Comparison of ENCODE assay signal across 8 cellular contexts in genomic region chr7:133853706-133854276, GRCh38.
DNase-seq lines count a peak whose midpoint lies in the region; ATAC-seq, FAIRE-seq and TF ChIP-seq lines count a peak whose summit lies in the region.

No MANE protein-coding gene starts in this region.

- H3K4me3 ChIP-seq in OCI-LY1 (ENCODE audit: low read depth, low read length, poor library complexity, severe bottlenecking): no peak overlapping the region
- no peak overlapping the region for H3K4me3 ChIP-seq in naive thymus-derived CD4-positive, alpha-beta T cell (ENCODE audit: low read length)

- no peaks in the 10 kb centered on the region for H3K36me3 ChIP-seq in OCI-LY1 (ENCODE audit: insufficient read depth, low read length)
- no peaks in the 10 kb centered on the region for H3K36me3 ChIP-seq in naive thymus-derived CD4-positive, alpha-beta T cell (ENCODE audit: control insufficient read depth in 2 of 3, insufficient read depth in 3 of 3, low read length in 3 of 3)

- H2AFZ ChIP-seq in OCI-LY1 (ENCODE audit: low read length): no peak overlapping the region

- H3K79me2 ChIP-seq in OCI-LY1 (ENCODE audit: insufficient read depth, low read length): no peaks in the 10 kb centered on the region

- H3K36me3 Mint-ChIP-seq in chondrocyte (ENCODE audit: low read depth): no peaks in the 10 kb centered on the region
- H3K36me3 Mint-ChIP-seq in naive thymus-derived CD4-positive, alpha-beta T cell: peaks cover 0 to 20% (median 1%) of the 10 kb centered on the region in 5 donors

- H3K4me1 Mint-ChIP-seq in chondrocyte (ENCODE audit: low read depth): peaks cover 32% of the 10 kb centered on the region
- H3K4me1 Mint-ChIP-seq in naive thymus-derived CD4-positive, alpha-beta T cell: peaks cover 0 to 9% (median 0%) of the 10 kb centered on the region in 7 donors

- peaks cover 19% of the 10 kb centered on the region for H3K4me1 ChIP-seq in OCI-LY1 (ENCODE audit: insufficient read depth, low read length, severe bottlenecking)
- H3K4me1 ChIP-seq in naive thymus-derived CD4-positive, alpha-beta T cell (ENCODE audit: control insufficient read depth in 2 of 2, insufficient read depth in 2 of 2, low read length in 2 of 2): no peaks in the 10 kb centered on the region

- DNase-seq in D721Med (ENCODE audit: insufficient read length, low spot score) (no peak), HPDE6-E6E7 (ENCODE audit: extremely low spot score) (peak; percentile 75), chondrocyte (ENCODE audit: low spot score) (no peak), GM19238 (ENCODE audit: insufficient read length, low spot score) (no peak)
- peak in 4 of 9 donors; percentile 1 to 19 (median 9) for DNase-seq in naive thymus-derived CD4-positive, alpha-beta T cell

- H3F3A ChIP-seq in OCI-LY1 (ENCODE audit: insufficient read depth, low read length): no peaks in the 10 kb centered on the region

- TF ChIP-seq CTCF in D721Med (IDR thresholded peaks at IDR 0.05; ENCODE audit: insufficient read depth, missing control alignments): peak; percentile 45
- peak; percentile 98 for TF ChIP-seq CTCF in OCI-LY1 (IDR thresholded peaks at IDR 0.05; ENCODE audit: low read length)
- TF ChIP-seq CTCF in chondrocyte (IDR thresholded peaks at IDR 0.05): peak; percentile 77

- POLR2A ChIA-PET in naive thymus-derived CD4-positive, alpha-beta T cell (lab: Charles Lee): interaction anchor here (0.6 kb wide), 1 partner anchor 719 kb away, joined by 3 read pairs; no protein-coding TSS in a partner anchor

- H3K27ac ChIP-seq in OCI-LY1 (ENCODE audit: low read depth, low read length, poor library complexity, severe bottlenecking): peak overlapping the region; percentile 6
- no peak overlapping the region for H3K27ac ChIP-seq in naive thymus-derived CD4-positive, alpha-beta T cell (ENCODE audit: low read depth, low read length)

- intact Hi-C loops in naive thymus-derived CD4-positive, alpha-beta T cell (cut with micrococcal nuclease): no loop called here

- H3K4me2 ChIP-seq in OCI-LY1 (ENCODE audit: low read length): peak overlapping the region; percentile 40

- H3K27me3 ChIP-seq in OCI-LY1 (ENCODE audit: insufficient read depth, low read length): no peaks in the 10 kb centered on the region
- no peaks in the 10 kb centered on the region for H3K27me3 ChIP-seq in naive thymus-derived CD4-positive, alpha-beta T cell (ENCODE audit: control insufficient read depth in 2 of 2, insufficient read depth in 2 of 2, low read length in 2 of 2)

- no peaks in the 10 kb centered on the region for H4K20me1 ChIP-seq in OCI-LY1 (ENCODE audit: insufficient read depth, low read length)

- ATAC-seq in GM19023 (IDR thresholded peaks at IDR 0.05; ENCODE audit: unreplicated experiment): peak; percentile 50
- peak; percentile 42 for ATAC-seq in naive thymus-derived CD4-positive, alpha-beta T cell
- no peak for ATAC-seq in HG03469 (IDR thresholded peaks at IDR 0.05; ENCODE audit: unreplicated experiment)

- H3K9me2 ChIP-seq in OCI-LY1 (ENCODE audit: low read depth, low read length): no peaks in the 10 kb centered on the region

- peak overlapping the region; percentile 79 for H3K27ac Mint-ChIP-seq in chondrocyte (ENCODE audit: unreplicated experiment)
- H3K27ac Mint-ChIP-seq in naive thymus-derived CD4-positive, alpha-beta T cell: peak overlapping the region in 3 of 9 donors; percentile 9 to 26 (median 11)

- no peaks in the 10 kb centered on the region for H3K9me3 Mint-ChIP-seq in chondrocyte (ENCODE audit: low read depth)
- peaks cover 0 to 2% (median 0%) of the 10 kb centered on the region in 11 donors for H3K9me3 Mint-ChIP-seq in naive thymus-derived CD4-positive, alpha-beta T cell

- no peak overlapping the region for H3K9ac ChIP-seq in OCI-LY1 (ENCODE audit: low read length)

- H3K9me3 ChIP-seq in OCI-LY1 (ENCODE audit: low read length): no peaks in the 10 kb centered on the region
- no peaks in the 10 kb centered on the region for H3K9me3 ChIP-seq in naive thymus-derived CD4-positive, alpha-beta T cell (ENCODE audit: control insufficient read depth in 2 of 3, low read length in 3 of 3)

- CTCF ChIA-PET in naive thymus-derived CD4-positive, alpha-beta T cell (lab: Charles Lee): no interaction called here

- no peak overlapping the region for H3K4me3 Mint-ChIP-seq in chondrocyte (ENCODE audit: unreplicated experiment)
- no peak overlapping the region for H3K4me3 Mint-ChIP-seq in naive thymus-derived CD4-positive, alpha-beta T cell

- no peaks in the 10 kb centered on the region for H3K27me3 Mint-ChIP-seq in chondrocyte (ENCODE audit: low read depth)
- H3K27me3 Mint-ChIP-seq in naive thymus-derived CD4-positive, alpha-beta T cell: no peaks in the 10 kb centered on the region

- FAIRE-seq in D721Med (lab: Jason Lieb, UNC): no peak

Comparison
In these comparisons a context has a peak if more than half of its experiments do, and no peak if none do; other contexts are left out.
1. CTCF ChIP-seq: peak in every context shown above with its lines; median percentile 98 in OCI-LY1; 77 in chondrocyte; 45 in D721Med.